8 cellular contexts compared by ENCODE assay signal in the genomic region with DNA sequence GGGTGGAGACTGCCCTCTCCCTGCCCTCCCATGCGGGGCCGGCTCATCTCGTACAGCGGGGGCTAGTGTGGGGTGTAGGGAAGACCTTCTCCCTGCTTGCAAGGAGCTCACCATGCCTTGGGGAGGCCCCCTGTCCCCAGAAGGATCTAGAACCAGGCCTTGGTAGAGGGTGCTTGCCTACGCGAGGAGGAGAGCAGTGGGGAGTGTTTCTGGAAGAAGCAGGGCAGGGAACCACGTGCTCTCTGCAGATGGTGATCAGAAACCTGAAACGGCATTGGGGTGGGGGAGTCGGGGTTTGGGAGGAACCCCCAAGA. TPM values are rescaled to one million over a fixed set of nuclear protein-coding genes. Genes with fewer than 3 reads are reported as not detected.
DNase-seq lines count a peak whose midpoint lies in the region; TF ChIP-seq lines count a peak whose summit lies in the region.

No MANE protein-coding gene starts in this region.

- DNase-seq in activated naive CD4-positive, alpha-beta T cell treated with anti-CD3 and anti-CD28 coated beads, Interleukin-2, amount 10 ng/mL, durations not matched to agents 7 days and 5 days: no peak
- no peak for DNase-seq in activated naive CD4-positive, alpha-beta T cell treated with Interleukin-2 at 50 U/mL for 16 hours
- DNase-seq in astrocyte of the spinal cord (ENCODE audit: low read depth, low spot score) (no peak), mesenchymal stem cell (no peak), type B pancreatic cell (ENCODE audit: extremely low spot score, unreplicated experiment) (no peak), NCI-H748 (lab: John Stamatoyannopoulos, UW; ENCODE audit: unreplicated experiment) (no peak), NCI-H1930 (lab: John Stamatoyannopoulos, UW) (no peak)
- DNase-seq in activated effector memory CD4-positive, alpha-beta T cell treated with Interleukin-2 at 50 U/mL for 16 hours: no peak

- H4K91ac ChIP-seq in mesenchymal stem cell (ENCODE audit: low read length): peak overlapping the region; percentile 45

- peak overlapping the region; percentile 78 for H4K8ac ChIP-seq in mesenchymal stem cell (ENCODE audit: low read length)

- no peak overlapping the region for H2AFZ ChIP-seq in mesenchymal stem cell (ENCODE audit: low read depth, low read length)

- H3K9me3 Mint-ChIP-seq in activated naive CD4-positive, alpha-beta T cell treated with anti-CD3 and anti-CD28 coated beads, Interleukin-2, amount 10 ng/mL, durations not matched to agents 7 days and 5 days: no peaks in the 10 kb centered on the region
- no peaks in the 10 kb centered on the region for H3K9me3 Mint-ChIP-seq in type B pancreatic cell

- peak overlapping the region; percentile 75 for H2BK15ac ChIP-seq in mesenchymal stem cell (ENCODE audit: low read depth, poor library complexity, severe bottlenecking)

- H3K4ac ChIP-seq in mesenchymal stem cell (ENCODE audit: low read depth in 1 of 2, low read length in 2 of 2): peak overlapping the region; percentile 10 to 55

- H2BK12ac ChIP-seq in mesenchymal stem cell (ENCODE audit: low read length in 2 of 2): peak overlapping the region; percentile 23 to 94

- H3K79me1 ChIP-seq in mesenchymal stem cell (replicated peaks; ENCODE audit: low read length, poor library complexity, severe bottlenecking): peaks cover 2% of the 10 kb centered on the region

- peak overlapping the region; percentile 97 for H3K4me2 ChIP-seq in mesenchymal stem cell (ENCODE audit: low read length, poor library complexity, severe bottlenecking)

- peaks cover 11% of the 10 kb centered on the region for H3K27me3 Mint-ChIP-seq in activated naive CD4-positive, alpha-beta T cell treated with anti-CD3 and anti-CD28 coated beads, Interleukin-2, amount 10 ng/mL, durations not matched to agents 7 days and 5 days
- peaks cover 27% of the 10 kb centered on the region for H3K27me3 Mint-ChIP-seq in type B pancreatic cell

- H3K9me3 ChIP-seq in mesenchymal stem cell (ENCODE audit: control insufficient read depth, low read length): no peaks in the 10 kb centered on the region

- in situ Hi-C loops in astrocyte of the spinal cord (cut with HindIII; ENCODE audit: low sequenced_read_pairs): no loop called here

- CTCF ChIA-PET in activated naive CD4-positive, alpha-beta T cell treated with anti-CD3 and anti-CD28 coated beads, Interleukin-2, amount 10 ng/mL, durations not matched to agents 7 days and 5 days (lab: Charles Lee): interaction anchor here (1.1 to 1.3 kb wide), 3 partner anchors 27 to 340 kb away, joined by 3 to 4 read pairs (median 4); no protein-coding TSS in a partner anchor

- peak overlapping the region; percentile 87 for H2BK120ac ChIP-seq in mesenchymal stem cell (ENCODE audit: low read depth, low read length)

- no peaks in the 10 kb centered on the region for H3K27me3 ChIP-seq in mesenchymal stem cell (ENCODE audit: control insufficient read depth in 1 of 2, insufficient read depth in 1 of 2, low read length in 2 of 2)

- peak overlapping the region; percentile 2 for H2BK5ac ChIP-seq in mesenchymal stem cell (ENCODE audit: low read depth, low read length, poor library complexity, severe bottlenecking)

- peak overlapping the region; percentile 89 for H3K4me3 Mint-ChIP-seq in activated naive CD4-positive, alpha-beta T cell treated with anti-CD3 and anti-CD28 coated beads, Interleukin-2, amount 10 ng/mL, durations not matched to agents 7 days and 5 days
- H3K4me3 Mint-ChIP-seq in type B pancreatic cell: peak overlapping the region; percentile 89

- H3K4me1 ChIP-seq in mesenchymal stem cell (ENCODE audit: control insufficient read depth, insufficient read depth, low read depth, low read length): peaks cover 71% of the 10 kb centered on the region

- peaks cover 7% of the 10 kb centered on the region for H3K36me3 Mint-ChIP-seq in activated naive CD4-positive, alpha-beta T cell treated with anti-CD3 and anti-CD28 coated beads, Interleukin-2, amount 10 ng/mL, durations not matched to agents 7 days and 5 days
- no peaks in the 10 kb centered on the region for H3K36me3 Mint-ChIP-seq in type B pancreatic cell

- 58% methylated on average over 9 of the region's 9 CpGs for WGBS in mesenchymal stem cell

- H2AK5ac ChIP-seq in mesenchymal stem cell (ENCODE audit: low read length, severe bottlenecking): peak overlapping the region; percentile 3

- H3K36me3 ChIP-seq in mesenchymal stem cell (ENCODE audit: control insufficient read depth in 1 of 2, insufficient read depth in 2 of 2, low read depth in 1 of 2, low read length in 2 of 2): peaks cover 0 to 3% of the 10 kb centered on the region in 2 experiments

- H3K27ac ChIP-seq in mesenchymal stem cell (ENCODE audit: low read length, poor library complexity, severe bottlenecking): peak overlapping the region; percentile 14

- H3K9ac ChIP-seq in mesenchymal stem cell (ENCODE audit: low read length): peak overlapping the region; percentile 88

- peak overlapping the region; percentile 96 for H3K27ac Mint-ChIP-seq in activated naive CD4-positive, alpha-beta T cell treated with anti-CD3 and anti-CD28 coated beads, Interleukin-2, amount 10 ng/mL, durations not matched to agents 7 days and 5 days
- peak overlapping the region; percentile 97 for H3K27ac Mint-ChIP-seq in type B pancreatic cell

- H3K14ac ChIP-seq in mesenchymal stem cell (ENCODE audit: low read length in 2 of 2): peak overlapping the region in 1 of 2 experiments; percentile 19

- no peak for TF ChIP-seq CTCF in astrocyte of the spinal cord (IDR thresholded peaks at IDR 0.05; ENCODE audit: low read depth, low read length)
- no peak for TF ChIP-seq CTCF in type B pancreatic cell (conservative IDR thresholded peaks at IDR 0.05)

- H3K4me3 ChIP-seq in astrocyte of the spinal cord (ENCODE audit: low read depth, low read length) (peak overlapping the region; percentile 68), mesenchymal stem cell (ENCODE audit: insufficient read depth in 1 of 2, low read depth in 1 of 2, low read length in 2 of 2) (peak overlapping the region in 1 of 2 experiments; percentile 86)

- peak overlapping the region; percentile 81 to 84 for H3K18ac ChIP-seq in mesenchymal stem cell (ENCODE audit: low read depth in 1 of 2, low read length in 2 of 2)

- peaks cover 27% of the 10 kb centered on the region for H3K4me1 Mint-ChIP-seq in activated naive CD4-positive, alpha-beta T cell treated with anti-CD3 and anti-CD28 coated beads, Interleukin-2, amount 10 ng/mL, durations not matched to agents 7 days and 5 days
- peaks cover 22% of the 10 kb centered on the region for H3K4me1 Mint-ChIP-seq in type B pancreatic cell (ENCODE audit: unreplicated experiment)

- no peak overlapping the region for H3K23ac ChIP-seq in mesenchymal stem cell (ENCODE audit: low read length in 2 of 2)

RNA-seq across cellular contexts. Expression of a gene that starts 2.7 kb away (rescaled TPM):
- polyA plus RNA-seq in mesenchymal stem cell (2013, experiment 1 of 2): 12.8 TPM
- 12.8 TPM for polyA plus RNA-seq in mesenchymal stem cell (2013, experiment 2 of 2)
- total RNA-seq in type B pancreatic cell (ENCODE audit: low replicate concordance): 8.2 and 19.9 TPM in 2 replicates

RNA-seq across cellular contexts. Expression of a gene that starts 22.8 kb away (rescaled TPM):
- 0.39 TPM for polyA plus RNA-seq in mesenchymal stem cell (2013, experiment 1 of 2)
- polyA plus RNA-seq in mesenchymal stem cell (2013, experiment 2 of 2): 0.45 TPM
- 6.6 and 7.6 TPM in 2 replicates for total RNA-seq in type B pancreatic cell (ENCODE audit: low replicate concordance)

RNA-seq across cellular contexts. Expression of a gene that starts 29.0 kb away (rescaled TPM):
- 23.4 TPM for polyA plus RNA-seq in mesenchymal stem cell (2013, experiment 1 of 2)
- 22.7 TPM for polyA plus RNA-seq in mesenchymal stem cell (2013, experiment 2 of 2)
- 112 and 134 TPM in 2 replicates for total RNA-seq in type B pancreatic cell (ENCODE audit: low replicate concordance)

RNA-seq across cellular contexts. Expression of a gene that starts 36.6 kb away (rescaled TPM):
- polyA plus RNA-seq in mesenchymal stem cell (2013, experiment 1 of 2): 7.3 TPM
- 8.7 TPM for polyA plus RNA-seq in mesenchymal stem cell (2013, experiment 2 of 2)
- 27.0 and 35.2 TPM in 2 replicates for total RNA-seq in type B pancreatic cell (ENCODE audit: low replicate concordance)
